22 cellular contexts compared by ENCODE assay signal in the genomic region with DNA sequence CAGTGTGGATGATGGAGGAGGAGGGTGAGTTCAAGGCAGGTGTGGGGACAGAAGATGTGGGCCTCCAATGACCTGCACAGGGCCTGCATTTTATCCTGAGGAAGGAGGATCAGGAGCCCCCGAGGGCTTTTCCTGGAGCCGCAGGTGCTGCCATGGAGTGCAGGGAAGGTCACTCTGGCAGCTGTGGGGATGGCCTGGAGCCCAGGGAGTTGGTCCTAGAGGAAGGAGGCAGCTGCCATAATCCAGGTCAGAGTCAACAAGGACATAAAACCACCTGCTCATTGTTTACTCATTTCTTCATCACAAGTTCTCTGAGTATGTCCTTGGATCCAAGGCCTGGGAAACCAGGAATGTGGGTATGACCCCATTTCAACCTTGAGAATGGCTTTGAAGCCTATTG.
A peak's percentile ranks its signal among the peaks of the same experiment; 100 is the strongest.
DNase-seq lines count a peak whose midpoint lies in the region; ATAC-seq and TF ChIP-seq lines count a peak whose summit lies in the region.
"Had no signal": no experiment of that assay in that cellular context is flagged by ENCODE, and none has a peak within 500 bp of the region (broad histone marks: within the 10 kb centered on the region; RNA-seq: fewer than 3 reads in every experiment).

No MANE protein-coding gene starts in this region.

- H3K4me3 ChIP-seq in ascending aorta, result no peak overlapping the region
- H3K4me3 ChIP-seq: SJCRH30 had no signal

- ATAC-seq in left colon (peak; percentile 35), HG03520 (IDR thresholded peaks at IDR 0.05; ENCODE audit: unreplicated experiment) (no peak)
- ATAC-seq: T-cell had no signal

- peaks cover 0 to 50% of the 10 kb centered on the region in 2 donors for H3K9me3 ChIP-seq in ascending aorta
- H3K9me3 ChIP-seq: BE2C, SJCRH30 had no signal

- H3K27me3 ChIP-seq in ascending aorta, result no peaks in the 10 kb centered on the region
- H3K27me3 ChIP-seq: SJCRH30 had no signal

- TF ChIP-seq CTCF in C4-2B (conservative IDR thresholded peaks at IDR 0.05) (no peak), ascending aorta (IDR thresholded peaks at IDR 0.05) (no peak)

- H3K27ac ChIP-seq in C4-2B (peak overlapping the region; percentile 3; the same call in 1 of the 2 replicates), ascending aorta (no peak overlapping the region)
- H3K27ac ChIP-seq: RWPE1, SJCRH30 had no signal

- intact Hi-C loops in left colon (cut with DNase I, micrococcal nuclease), result no loop called here
- intact Hi-C loops in ascending aorta (cut with DNase I), result no loop called here

- H3K36me3 ChIP-seq in ascending aorta, result no peaks in the 10 kb centered on the region
- H3K36me3 ChIP-seq: BE2C, SJCRH30 had no signal

- H3K4me1 ChIP-seq in ascending aorta, result no peaks in the 10 kb centered on the region
- H3K4me1 ChIP-seq: BE2C, SJCRH30 had no signal

- DNase-seq in NCI-H1092 (lab: John Stamatoyannopoulos, UW) (peak; percentile 1), NCI-H774 (lab: John Stamatoyannopoulos, UW) (peak; percentile 23), left colon (no peak), NCI-H1930 (lab: John Stamatoyannopoulos, UW) (no peak), ascending aorta (ENCODE audit: low spot score in 2 of 2) (no peak), NCI-H82 treated with DMSO at 0.1 percent for 48 hours (lab: John Stamatoyannopoulos, UW; ENCODE audit: unreplicated experiment) (no peak)
- DNase-seq: BE2C; CD4-positive, CD25-positive, alpha-beta regulatory T cell; COR-L47; MM.1S; NCI-H1048; NCI-H1436 treated with DMSO at 0.1 percent for 48 hours; NCI-H2081; NCI-H2171; NCI-H446; NCI-H526; NK-92 treated with Interleukin-12 subunit alpha and Interleukin-12 subunit beta, amount 100 ng/mL, for 24 hours; SJCRH30; T-cell had no signal

Comparison
In these comparisons a context has a peak if more than half of its experiments do, and no peak if none do; other contexts are left out.
1. DNase-seq: peak in NCI-H1092 (single experiment) and NCI-H774 (single experiment); none in left colon (0 of 2), NCI-H1930 (0 of 2), ascending aorta (0 of 2) and NCI-H82 treated with DMSO at 0.1 percent for 48 hours (single experiment).